15 cellular contexts compared by ENCODE assay signal in the genomic region with DNA sequence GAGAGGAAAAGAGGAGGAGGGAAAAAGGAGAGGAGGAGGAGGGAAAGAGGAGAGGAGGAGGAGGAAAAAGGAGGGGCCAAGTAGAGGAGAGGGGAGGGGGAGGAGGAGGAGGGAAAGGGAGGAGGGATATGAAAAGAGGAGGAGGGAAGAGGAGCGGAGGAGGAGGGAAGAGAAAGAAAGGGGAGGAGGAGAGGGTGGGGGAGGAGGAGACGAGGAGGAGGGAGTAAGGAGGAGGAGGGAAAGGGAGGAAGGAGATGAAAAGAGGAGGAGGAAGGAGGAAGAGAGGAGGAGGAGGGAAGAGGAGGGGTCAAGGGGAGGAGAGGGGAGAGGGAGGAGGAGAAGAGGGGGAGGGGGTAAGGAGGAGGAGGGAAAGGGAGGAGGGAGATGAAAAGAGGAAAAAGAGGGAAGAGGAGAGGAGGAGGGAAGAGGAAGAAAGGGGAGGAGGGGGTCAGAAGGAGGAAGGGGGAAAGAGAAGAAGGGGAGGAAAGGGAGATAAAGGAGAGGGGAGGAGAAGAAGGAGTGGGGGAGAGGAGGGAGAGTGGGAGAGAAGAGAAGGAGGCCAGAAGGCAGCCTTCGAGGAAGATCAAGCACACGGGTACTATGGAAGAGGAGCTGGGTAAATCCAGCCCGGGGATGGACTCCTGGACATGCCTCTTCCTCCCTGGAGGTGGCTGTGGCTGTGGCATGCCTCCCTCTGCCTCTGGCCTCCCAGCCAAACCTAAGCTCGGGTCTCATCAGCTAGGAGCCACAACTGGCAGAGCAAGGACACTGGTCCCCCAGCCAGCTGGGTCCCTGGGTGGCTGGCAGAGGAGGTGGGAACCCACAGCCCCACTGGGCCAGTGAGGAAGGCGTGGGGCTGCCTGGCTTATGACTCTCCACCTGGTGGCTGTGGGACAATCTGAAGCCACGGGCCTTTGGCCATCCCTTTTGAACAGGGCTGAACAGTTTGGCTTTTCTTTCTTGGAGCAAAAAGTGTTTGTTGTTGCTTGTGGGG. TPM values are rescaled to one million over a fixed set of nuclear protein-coding genes. Genes with fewer than 3 reads are reported as not detected.
"Had no signal": no experiment of that assay in that cellular context is flagged by ENCODE, and none has a peak within 500 bp of the region (broad histone marks: within the 10 kb centered on the region; RNA-seq: fewer than 3 reads in every experiment).

No MANE protein-coding gene starts in this region.

- DNase-seq: activated CD4-positive, alpha-beta memory T cell treated with anti-CD3 and anti-CD28 coated beads, Interleukin-2, amount 10 ng/mL, durations not matched to agents 7 days and 5 days; activated CD4-positive, alpha-beta T cell treated with anti-CD3 and anti-CD28 coated beads for 4 hours; activated CD8-positive, alpha-beta memory T cell treated with anti-CD3 and anti-CD28 coated beads, Interleukin-2, amount 50 U/mL, for 4 hours; activated effector memory CD4-positive, alpha-beta T cell treated with anti-CD3 and anti-CD28 coated beads, Interleukin-2, amount 50 U/mL, for 16 hours; activated T-cell treated with anti-CD3 and anti-CD28 coated beads, Interleukin-2, amount 50 U/mL, for 48 hours; effector memory CD8-positive, alpha-beta T cell; foreskin keratinocyte; kidney glomerular epithelial cell; midbrain; posterior cingulate gyrus; stomach; T-cell; uterus had no signal

- H3K4me3 ChIP-seq: skin epidermis, stomach, thyroid gland, uterus had no signal

- ATAC-seq: effector memory CD8-positive, alpha-beta T cell; foreskin keratinocyte; T-cell had no signal

- H3K36me3 ChIP-seq: stomach, thyroid gland, uterus had no signal

- H3K27ac ChIP-seq: foreskin keratinocyte, stomach had no signal

- H3K9me3 ChIP-seq: stomach, thyroid gland, uterus had no signal

- H3K27me3 ChIP-seq: thyroid gland, uterus had no signal

- H3K4me1 ChIP-seq: foreskin keratinocyte had no signal

RNA-seq across cellular contexts. Expression of gene CMKLR1, which starts 3.0 kb away (rescaled TPM):
- total RNA-seq: activated CD4-positive, alpha-beta memory T cell treated with anti-CD3 and anti-CD28 coated beads, Interleukin-2, amount 10 ng/mL, durations not matched to agents 7 days and 5 days; foreskin keratinocyte had no signal
- polyA plus RNA-seq: foreskin keratinocyte had no signal
